ENCODE assay signal across 8 cellular contexts in the genomic region with DNA sequence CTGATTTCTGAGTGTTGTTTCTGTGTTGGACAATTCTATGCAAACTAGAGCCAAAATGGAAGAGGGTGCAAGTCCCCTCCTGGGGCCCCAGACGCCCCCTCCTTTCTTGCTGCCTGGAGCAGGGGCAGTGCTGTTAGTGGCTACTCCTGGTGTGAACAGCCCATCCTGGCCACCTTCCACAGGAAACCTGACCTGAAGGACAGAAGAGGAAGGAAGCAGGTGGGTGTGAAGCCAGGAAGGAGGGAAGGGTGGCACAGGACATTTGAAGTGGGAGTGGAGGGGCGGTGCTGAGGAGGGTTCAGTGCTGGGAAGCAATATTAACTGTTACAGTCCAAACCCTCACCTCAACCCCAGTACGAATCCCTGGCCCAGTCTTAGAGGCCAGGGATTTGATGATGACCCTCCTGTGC. TPM values are rescaled to one million over a fixed set of nuclear protein-coding genes. Genes with fewer than 3 reads are reported as not detected.
DNase-seq lines count a peak whose midpoint lies in the region; ATAC-seq and TF ChIP-seq lines count a peak whose summit lies in the region.

No MANE protein-coding gene starts in this region.

- CTCF ChIA-PET in A673 (lab: Charles Lee), result interaction anchor here (1.6 kb wide), 1 partner anchor 413 kb away, joined by 5 read pairs; no protein-coding TSS in a partner anchor

- H3K9me3 ChIP-seq in A673 (ENCODE audit: low read depth, low read length, poor library complexity, severe bottlenecking), result no peaks in the 10 kb centered on the region

- intact Hi-C loops in A673 (cut with micrococcal nuclease; ENCODE audit: unreplicated experiment), result loop anchor here (2.0 kb wide), 2 partner anchors 263 to 385 kb away; no protein-coding TSS in a partner anchor

- no peak for ATAC-seq in HG03025 (IDR thresholded peaks at IDR 0.05; ENCODE audit: low FRiP score, unreplicated experiment)

- peaks cover 22% of the 10 kb centered on the region for H3K4me1 ChIP-seq in A673 (ENCODE audit: insufficient read depth, low read length, poor library complexity, severe bottlenecking)

- POLR2A ChIA-PET in A673 (lab: Charles Lee; ENCODE audit: low non-redundant PET), result no interaction called here

- peak overlapping the region; percentile 81 for H3K4me3 ChIP-seq in A673 (ENCODE audit: low read depth, low read length, poor library complexity, severe bottlenecking)

- peaks cover 6% of the 10 kb centered on the region for H3K36me3 ChIP-seq in A673 (ENCODE audit: insufficient read depth, low read length, poor library complexity, severe bottlenecking)

- no TSS peak for BruUV-seq in A673 (replicated peaks; lab: Mats Ljungman, UMichigan)

- H3K27ac ChIP-seq in A673 (ENCODE audit: low read depth, low read length, poor library complexity, severe bottlenecking), result no peak overlapping the region

- no peaks in the 10 kb centered on the region for H3K27me3 ChIP-seq in A673 (replicated peaks; ENCODE audit: insufficient read depth, low read depth, low read length, poor library complexity)

- TF ChIP-seq CTCF in A673 (conservative IDR thresholded peaks at IDR 0.05; ENCODE audit: low read depth, low read length), result no peak

- DNase-seq in A673 (ENCODE audit: low spot score) (no peak), M059J (ENCODE audit: low read depth) (peak; percentile 21), dermis blood vessel endothelial cell (peak; percentile 23), mucosa of gallbladder (ENCODE audit: low spot score) (peak; percentile 26), NCI-H226 (no peak), DMS53 (lab: John Stamatoyannopoulos, UW) (no peak)
- DNase-seq in activated CD4-positive, CD25-positive, alpha-beta regulatory T cell (lab: John Stamatoyannopoulos, UW), result no peak

RNA-seq across cellular contexts. Expression of gene PRICKLE4, which starts 0.7 kb away (rescaled TPM):
- 1.9 TPM in 1 of 2 replicates, not detected in the other for total RNA-seq in A673 (2021)
- total RNA-seq in M059J (2014; rRNA removed; shearing (Covaris generic)), result 0.12 and 0.30 TPM in 2 replicates
- 6.9 and 10.4 TPM in 2 replicates for total RNA-seq in dermis blood vessel endothelial cell
- total RNA-seq in mucosa of gallbladder, result 13.1 TPM

RNA-seq across cellular contexts. Expression of gene FRS3, which starts 1.6 kb away (rescaled TPM):
- total RNA-seq in A673 (2021) (3.0 and 5.5 TPM in 2 replicates), dermis blood vessel endothelial cell (1.2 and 1.8 TPM in 2 replicates), mucosa of gallbladder (6.3 TPM)
- 0.34 and 2.4 TPM in 2 replicates for total RNA-seq in M059J (2014; rRNA removed; shearing (Covaris generic))

RNA-seq across cellular contexts. Expression of gene TOMM6, which starts 6.2 kb away (rescaled TPM):
- total RNA-seq in A673 (2021) (197 and 206 TPM in 2 replicates), dermis blood vessel endothelial cell (76.0 and 85.6 TPM in 2 replicates), mucosa of gallbladder (123 TPM)
- total RNA-seq in M059J (2014; rRNA removed; shearing (Covaris generic)), result 157 and 167 TPM in 2 replicates

RNA-seq across cellular contexts. Expression of gene PGC, which starts 34.1 kb away (rescaled TPM):
- total RNA-seq in A673 (2021) (not detected in 2 replicates), dermis blood vessel endothelial cell (not detected in 2 replicates), mucosa of gallbladder (6.7 TPM)
- not detected in 2 replicates for total RNA-seq in M059J (2014; rRNA removed; shearing (Covaris generic))

RNA-seq across cellular contexts. Expression of gene TFEB, which starts 45.9 kb away (rescaled TPM):
- total RNA-seq in A673 (2021) (1.8 and 2.8 TPM in 2 replicates), dermis blood vessel endothelial cell (5.7 and 6.5 TPM in 2 replicates), mucosa of gallbladder (41.7 TPM)
- total RNA-seq in M059J (2014; rRNA removed; shearing (Covaris generic)), result 6.1 and 7.2 TPM in 2 replicates

Comparison
In these comparisons a context has a peak if more than half of its experiments do, and no peak if none do; other contexts are left out.
1. DNase-seq: peak in M059J (single experiment), dermis blood vessel endothelial cell (single experiment) and mucosa of gallbladder (single experiment); none in A673 (single experiment), NCI-H226 (single experiment), activated CD4-positive, CD25-positive, alpha-beta regulatory T cell (0 of 4) and DMS53 (single experiment).